Comparison of ENCODE assay signal across 1 cellular context in the genomic region with DNA sequence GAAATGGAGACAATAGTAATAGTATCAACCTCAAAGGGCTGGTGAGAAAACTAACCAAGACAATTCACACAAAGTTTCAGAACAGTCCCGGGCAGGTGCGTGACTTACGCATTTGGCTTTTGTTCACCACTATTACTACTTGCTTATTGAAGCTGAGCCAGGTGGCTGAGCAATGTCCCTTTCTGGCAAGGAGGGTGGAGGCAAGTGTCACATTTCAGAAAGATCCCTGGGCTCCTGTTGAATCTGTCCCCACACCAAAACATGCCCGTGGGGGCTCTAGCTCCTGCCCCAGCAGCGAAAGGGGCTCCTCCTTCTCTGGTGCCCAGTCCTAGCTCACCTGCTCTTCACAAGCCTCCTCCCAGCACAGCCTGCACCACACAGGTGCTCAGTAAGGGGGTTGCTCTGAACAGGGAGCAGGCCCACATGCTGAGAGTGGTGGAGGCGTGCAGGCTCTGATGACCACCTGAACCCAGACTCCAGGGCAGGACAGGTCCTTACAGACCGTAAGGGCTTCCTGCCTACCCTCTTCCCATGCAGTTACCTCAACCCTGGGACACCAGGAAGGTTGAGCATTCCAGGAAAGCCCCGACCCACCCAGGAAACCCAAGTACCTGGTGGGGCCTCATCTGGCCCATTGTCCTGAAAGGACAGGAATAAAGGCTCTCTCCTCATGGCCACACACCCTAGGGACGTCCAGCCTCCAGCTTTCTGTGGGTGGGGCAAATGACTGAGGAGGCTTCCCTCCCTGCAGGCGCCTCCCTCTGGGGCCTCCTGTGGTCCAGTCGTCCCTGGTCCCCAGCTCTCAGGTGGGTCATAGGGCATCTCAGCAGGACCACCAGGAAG.
TF ChIP-seq lines count a peak whose summit lies in the region.

No MANE protein-coding gene starts in this region.

TF ChIP-seq in GM12878, 131 proteins besides CTCF, POLR2A, EP300 and RAD21 (continued from another document and continues in another):
- TF ChIP-seq BCL11A (IDR thresholded peaks at IDR 0.05; ENCODE audit: low read depth, low read length), result 0 out of 2 replicates have a peak, but pooled peaks have one; percentile 23
- TF ChIP-seq TARDBP (IDR thresholded peaks at IDR 0.05; ENCODE audit: borderline replicate concordance), result no peak
- no peak for TF ChIP-seq CHD1 (IDR thresholded peaks at IDR 0.05; ENCODE audit: low read depth, low read length)
- no peak for TF ChIP-seq CBX3 (IDR thresholded peaks at IDR 0.05; ENCODE audit: borderline replicate concordance, low read depth)
- 0 out of 2 replicates have a peak, but pooled peaks have one; percentile 10 for TF ChIP-seq YY1 (IDR thresholded peaks at IDR 0.05; ENCODE audit: low read depth, low read length)
- TF ChIP-seq JUNB (IDR thresholded peaks at IDR 0.05), result no peak
- TF ChIP-seq HDAC6 (IDR thresholded peaks at IDR 0.05; ENCODE audit: unreplicated experiment), result no peak
- no peak for TF ChIP-seq WRNIP1 (IDR thresholded peaks at IDR 0.05; ENCODE audit: borderline replicate concordance, low read depth, low read length)
- TF ChIP-seq BHLHE40 (IDR thresholded peaks at IDR 0.05; ENCODE audit: borderline replicate concordance in 1 of 2, low read depth in 2 of 2, low read length in 1 of 2), result peak; percentile 66 to 71; a peak in 3 of 4 replicates
- TF ChIP-seq CBX5 (IDR thresholded peaks at IDR 0.05; ENCODE audit: low read depth), result no peak
- TF ChIP-seq ETV6 (conservative IDR thresholded peaks at IDR 0.05 in 1 of 2, IDR thresholded peaks at IDR 0.05 in 1 of 2; ENCODE audit: borderline replicate concordance in 1 of 2, low read depth in 1 of 2), result peak in 1 of 2 experiments; percentile 77; a peak in 2 of 4 replicates
- 0 out of 2 replicates have a peak, but pooled peaks have one; percentile 1 for TF ChIP-seq CBFB (IDR thresholded peaks at IDR 0.05; ENCODE audit: low read depth)
- TF ChIP-seq CHD2 (IDR thresholded peaks at IDR 0.05; ENCODE audit: borderline replicate concordance, low read depth, low read length), result 0 out of 2 replicates have a peak, but pooled peaks have one; percentile 47
- TF ChIP-seq, protein P1, sequence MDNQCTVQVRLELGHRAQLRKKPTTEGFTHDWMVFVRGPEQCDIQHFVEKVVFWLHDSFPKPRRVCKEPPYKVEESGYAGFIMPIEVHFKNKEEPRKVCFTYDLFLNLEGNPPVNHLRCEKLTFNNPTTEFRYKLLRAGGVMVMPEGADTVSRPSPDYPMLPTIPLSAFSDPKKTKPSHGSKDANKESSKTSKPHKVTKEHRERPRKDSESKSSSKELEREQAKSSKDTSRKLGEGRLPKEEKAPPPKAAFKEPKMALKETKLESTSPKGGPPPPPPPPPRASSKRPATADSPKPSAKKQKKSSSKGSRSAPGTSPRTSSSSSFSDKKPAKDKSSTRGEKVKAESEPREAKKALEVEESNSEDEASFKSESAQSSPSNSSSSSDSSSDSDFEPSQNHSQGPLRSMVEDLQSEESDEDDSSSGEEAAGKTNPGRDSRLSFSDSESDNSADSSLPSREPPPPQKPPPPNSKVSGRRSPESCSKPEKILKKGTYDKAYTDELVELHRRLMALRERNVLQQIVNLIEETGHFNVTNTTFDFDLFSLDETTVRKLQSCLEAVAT (IDR thresholded peaks at IDR 0.05), result peak; percentile 6; the same call in 1 of the 2 replicates
- no peak for TF ChIP-seq SREBF1 (IDR thresholded peaks at IDR 0.05; ENCODE audit: low read length)
- TF ChIP-seq ASH2L (IDR thresholded peaks at IDR 0.05; ENCODE audit: borderline replicate concordance, low read depth), result no peak
- no peak for TF ChIP-seq HDAC2 (IDR thresholded peaks at IDR 0.05)
- peak; percentile 36; the same call in 2 of the 3 replicates for TF ChIP-seq POU2F2 (IDR thresholded peaks at IDR 0.05; ENCODE audit: borderline replicate concordance, low read depth, low read length)
- TF ChIP-seq IKZF2 (IDR thresholded peaks at IDR 0.05), result peak in 1 of 2 experiments; percentile 55; a peak in 2 of 4 replicates
- TF ChIP-seq JUND (IDR thresholded peaks at IDR 0.05; ENCODE audit: low read depth, low read length), result 0 out of 2 replicates have a peak, but pooled peaks have one; percentile 8
- no peak for TF ChIP-seq NRF1 (conservative IDR thresholded peaks at IDR 0.05; ENCODE audit: low read depth, low read length)
- no peak for TF ChIP-seq NR2C2 (IDR thresholded peaks at IDR 0.05; ENCODE audit: borderline replicate concordance, control insufficient read depth, insufficient read length, low read depth)
- no peak for TF ChIP-seq BMI1 (IDR thresholded peaks at IDR 0.05; ENCODE audit: borderline replicate concordance)
- no peak for TF ChIP-seq SIN3A (IDR thresholded peaks at IDR 0.05; ENCODE audit: low read depth, low read length)
- peak; percentile 55 for TF ChIP-seq CREM (IDR thresholded peaks at IDR 0.05; ENCODE audit: low read depth)
- TF ChIP-seq, protein P2, sequence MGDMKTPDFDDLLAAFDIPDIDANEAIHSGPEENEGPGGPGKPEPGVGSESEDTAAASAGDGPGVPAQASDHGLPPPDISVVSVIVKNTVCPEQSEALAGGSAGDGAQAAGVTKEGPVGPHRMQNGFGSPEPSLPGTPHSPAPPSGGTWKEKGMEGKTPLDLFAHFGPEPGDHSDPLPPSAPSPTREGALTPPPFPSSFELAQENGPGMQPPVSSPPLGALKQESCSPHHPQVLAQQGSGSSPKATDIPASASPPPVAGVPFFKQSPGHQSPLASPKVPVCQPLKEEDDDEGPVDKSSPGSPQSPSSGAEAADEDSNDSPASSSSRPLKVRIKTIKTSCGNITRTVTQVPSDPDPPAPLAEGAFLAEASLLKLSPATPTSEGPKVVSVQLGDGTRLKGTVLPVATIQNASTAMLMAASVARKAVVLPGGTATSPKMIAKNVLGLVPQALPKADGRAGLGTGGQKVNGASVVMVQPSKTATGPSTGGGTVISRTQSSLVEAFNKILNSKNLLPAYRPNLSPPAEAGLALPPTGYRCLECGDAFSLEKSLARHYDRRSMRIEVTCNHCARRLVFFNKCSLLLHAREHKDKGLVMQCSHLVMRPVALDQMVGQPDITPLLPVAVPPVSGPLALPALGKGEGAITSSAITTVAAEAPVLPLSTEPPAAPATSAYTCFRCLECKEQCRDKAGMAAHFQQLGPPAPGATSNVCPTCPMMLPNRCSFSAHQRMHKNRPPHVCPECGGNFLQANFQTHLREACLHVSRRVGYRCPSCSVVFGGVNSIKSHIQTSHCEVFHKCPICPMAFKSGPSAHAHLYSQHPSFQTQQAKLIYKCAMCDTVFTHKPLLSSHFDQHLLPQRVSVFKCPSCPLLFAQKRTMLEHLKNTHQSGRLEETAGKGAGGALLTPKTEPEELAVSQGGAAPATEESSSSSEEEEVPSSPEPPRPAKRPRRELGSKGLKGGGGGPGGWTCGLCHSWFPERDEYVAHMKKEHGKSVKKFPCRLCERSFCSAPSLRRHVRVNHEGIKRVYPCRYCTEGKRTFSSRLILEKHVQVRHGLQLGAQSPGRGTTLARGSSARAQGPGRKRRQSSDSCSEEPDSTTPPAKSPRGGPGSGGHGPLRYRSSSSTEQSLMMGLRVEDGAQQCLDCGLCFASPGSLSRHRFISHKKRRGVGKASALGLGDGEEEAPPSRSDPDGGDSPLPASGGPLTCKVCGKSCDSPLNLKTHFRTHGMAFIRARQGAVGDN (IDR thresholded peaks at IDR 0.05), result peak; percentile 57
- no peak for TF ChIP-seq RELA (IDR thresholded peaks at IDR 0.05; ENCODE audit: borderline replicate concordance, partially characterized antibody)
- no peak for TF ChIP-seq FOXM1 (IDR thresholded peaks at IDR 0.05; ENCODE audit: low read depth, low read length)
- TF ChIP-seq TBL1XR1 (IDR thresholded peaks at IDR 0.05; ENCODE audit: low read depth, low read length), result 0 out of 2 replicates have a peak, but pooled peaks have one; percentile 57
- TF ChIP-seq, protein P3, sequence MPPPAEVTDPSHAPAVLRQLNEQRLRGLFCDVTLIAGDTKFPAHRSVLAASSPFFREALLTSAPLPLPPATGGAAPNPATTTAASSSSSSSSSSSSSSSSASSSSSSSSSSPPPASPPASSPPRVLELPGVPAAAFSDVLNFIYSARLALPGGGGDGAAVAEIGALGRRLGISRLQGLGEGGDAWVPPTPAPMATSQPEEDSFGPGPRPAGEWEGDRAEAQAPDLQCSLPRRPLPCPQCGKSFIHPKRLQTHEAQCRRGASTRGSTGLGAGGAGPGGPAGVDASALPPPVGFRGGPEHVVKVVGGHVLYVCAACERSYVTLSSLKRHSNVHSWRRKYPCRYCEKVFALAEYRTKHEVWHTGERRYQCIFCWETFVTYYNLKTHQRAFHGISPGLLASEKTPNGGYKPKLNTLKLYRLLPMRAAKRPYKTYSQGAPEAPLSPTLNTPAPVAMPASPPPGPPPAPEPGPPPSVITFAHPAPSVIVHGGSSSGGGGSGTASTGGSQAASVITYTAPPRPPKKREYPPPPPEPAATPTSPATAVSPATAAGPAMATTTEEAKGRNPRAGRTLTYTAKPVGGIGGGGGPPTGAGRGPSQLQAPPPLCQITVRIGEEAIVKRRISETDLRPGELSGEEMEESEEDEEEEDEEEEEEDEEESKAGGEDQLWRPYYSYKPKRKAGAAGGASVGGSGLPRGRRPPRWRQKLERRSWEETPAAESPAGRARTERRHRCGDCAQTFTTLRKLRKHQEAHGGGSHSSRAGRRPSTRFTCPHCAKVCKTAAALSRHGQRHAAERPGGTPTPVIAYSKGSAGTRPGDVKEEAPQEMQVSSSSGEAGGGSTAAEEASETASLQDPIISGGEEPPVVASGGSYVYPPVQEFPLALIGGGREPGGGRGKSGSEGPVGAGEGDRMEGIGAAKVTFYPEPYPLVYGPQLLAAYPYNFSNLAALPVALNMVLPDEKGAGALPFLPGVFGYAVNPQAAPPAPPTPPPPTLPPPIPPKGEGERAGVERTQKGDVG (CRISPR knock-in tag; IDR thresholded peaks at IDR 0.05), result no peak
- TF ChIP-seq, protein P4, sequence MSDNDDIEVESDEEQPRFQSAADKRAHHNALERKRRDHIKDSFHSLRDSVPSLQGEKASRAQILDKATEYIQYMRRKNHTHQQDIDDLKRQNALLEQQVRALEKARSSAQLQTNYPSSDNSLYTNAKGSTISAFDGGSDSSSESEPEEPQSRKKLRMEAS (IDR thresholded peaks at IDR 0.05; ENCODE audit: low read depth, low read length), result peak; percentile 46; the same call in 1 of the 2 replicates
- TF ChIP-seq ZNF24 (IDR thresholded peaks at IDR 0.05), result no peak
- no peak for TF ChIP-seq ZNF622 (IDR thresholded peaks at IDR 0.05)
- no peak for TF ChIP-seq MEF2B (IDR thresholded peaks at IDR 0.05; ENCODE audit: partially characterized antibody, poor library complexity, severe bottlenecking)
- TF ChIP-seq, protein P5, sequence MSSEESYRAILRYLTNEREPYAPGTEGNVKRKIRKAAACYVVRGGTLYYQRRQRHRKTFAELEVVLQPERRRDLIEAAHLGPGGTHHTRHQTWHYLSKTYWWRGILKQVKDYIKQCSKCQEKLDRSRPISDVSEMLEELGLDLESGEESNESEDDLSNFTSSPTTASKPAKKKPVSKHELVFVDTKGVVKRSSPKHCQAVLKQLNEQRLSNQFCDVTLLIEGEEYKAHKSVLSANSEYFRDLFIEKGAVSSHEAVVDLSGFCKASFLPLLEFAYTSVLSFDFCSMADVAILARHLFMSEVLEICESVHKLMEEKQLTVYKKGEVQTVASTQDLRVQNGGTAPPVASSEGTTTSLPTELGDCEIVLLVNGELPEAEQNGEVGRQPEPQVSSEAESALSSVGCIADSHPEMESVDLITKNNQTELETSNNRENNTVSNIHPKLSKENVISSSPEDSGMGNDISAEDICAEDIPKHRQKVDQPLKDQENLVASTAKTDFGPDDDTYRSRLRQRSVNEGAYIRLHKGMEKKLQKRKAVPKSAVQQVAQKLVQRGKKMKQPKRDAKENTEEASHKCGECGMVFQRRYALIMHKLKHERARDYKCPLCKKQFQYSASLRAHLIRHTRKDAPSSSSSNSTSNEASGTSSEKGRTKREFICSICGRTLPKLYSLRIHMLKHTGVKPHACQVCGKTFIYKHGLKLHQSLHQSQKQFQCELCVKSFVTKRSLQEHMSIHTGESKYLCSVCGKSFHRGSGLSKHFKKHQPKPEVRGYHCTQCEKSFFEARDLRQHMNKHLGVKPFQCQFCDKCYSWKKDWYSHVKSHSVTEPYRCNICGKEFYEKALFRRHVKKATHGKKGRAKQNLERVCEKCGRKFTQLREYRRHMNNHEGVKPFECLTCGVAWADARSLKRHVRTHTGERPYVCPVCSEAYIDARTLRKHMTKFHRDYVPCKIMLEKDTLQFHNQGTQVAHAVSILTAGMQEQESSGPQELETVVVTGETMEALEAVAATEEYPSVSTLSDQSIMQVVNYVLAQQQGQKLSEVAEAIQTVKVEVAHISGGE (CRISPR knock-in tag; IDR thresholded peaks at IDR 0.05), result no peak; the same call in 1 of the 2 replicates
- no peak for TF ChIP-seq ZSCAN29 (IDR thresholded peaks at IDR 0.05)
- no peak; the same call in 1 of the 2 replicates for TF ChIP-seq HDGF (IDR thresholded peaks at IDR 0.05)
- no peak for TF ChIP-seq CEBPB (IDR thresholded peaks at IDR 0.05; ENCODE audit: borderline replicate concordance in 1 of 2, low read depth in 2 of 2, low read length in 2 of 2)
- TF ChIP-seq, protein P6, sequence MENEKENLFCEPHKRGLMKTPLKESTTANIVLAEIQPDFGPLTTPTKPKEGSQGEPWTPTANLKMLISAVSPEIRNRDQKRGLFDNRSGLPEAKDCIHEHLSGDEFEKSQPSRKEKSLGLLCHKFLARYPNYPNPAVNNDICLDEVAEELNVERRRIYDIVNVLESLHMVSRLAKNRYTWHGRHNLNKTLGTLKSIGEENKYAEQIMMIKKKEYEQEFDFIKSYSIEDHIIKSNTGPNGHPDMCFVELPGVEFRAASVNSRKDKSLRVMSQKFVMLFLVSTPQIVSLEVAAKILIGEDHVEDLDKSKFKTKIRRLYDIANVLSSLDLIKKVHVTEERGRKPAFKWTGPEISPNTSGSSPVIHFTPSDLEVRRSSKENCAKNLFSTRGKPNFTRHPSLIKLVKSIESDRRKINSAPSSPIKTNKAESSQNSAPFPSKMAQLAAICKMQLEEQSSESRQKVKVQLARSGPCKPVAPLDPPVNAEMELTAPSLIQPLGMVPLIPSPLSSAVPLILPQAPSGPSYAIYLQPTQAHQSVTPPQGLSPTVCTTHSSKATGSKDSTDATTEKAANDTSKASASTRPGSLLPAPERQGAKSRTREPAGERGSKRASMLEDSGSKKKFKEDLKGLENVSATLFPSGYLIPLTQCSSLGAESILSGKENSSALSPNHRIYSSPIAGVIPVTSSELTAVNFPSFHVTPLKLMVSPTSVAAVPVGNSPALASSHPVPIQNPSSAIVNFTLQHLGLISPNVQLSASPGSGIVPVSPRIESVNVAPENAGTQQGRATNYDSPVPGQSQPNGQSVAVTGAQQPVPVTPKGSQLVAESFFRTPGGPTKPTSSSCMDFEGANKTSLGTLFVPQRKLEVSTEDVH (IDR thresholded peaks at IDR 0.05; ENCODE audit: low read depth, partially characterized antibody), result no peak
- no peak for TF ChIP-seq NR2C1 (IDR thresholded peaks at IDR 0.05)
- TF ChIP-seq EZH2 (IDR thresholded peaks at IDR 0.05; ENCODE audit: borderline replicate concordance, control insufficient read depth, low read depth, low read length), result no peak
- TF ChIP-seq, protein P7, sequence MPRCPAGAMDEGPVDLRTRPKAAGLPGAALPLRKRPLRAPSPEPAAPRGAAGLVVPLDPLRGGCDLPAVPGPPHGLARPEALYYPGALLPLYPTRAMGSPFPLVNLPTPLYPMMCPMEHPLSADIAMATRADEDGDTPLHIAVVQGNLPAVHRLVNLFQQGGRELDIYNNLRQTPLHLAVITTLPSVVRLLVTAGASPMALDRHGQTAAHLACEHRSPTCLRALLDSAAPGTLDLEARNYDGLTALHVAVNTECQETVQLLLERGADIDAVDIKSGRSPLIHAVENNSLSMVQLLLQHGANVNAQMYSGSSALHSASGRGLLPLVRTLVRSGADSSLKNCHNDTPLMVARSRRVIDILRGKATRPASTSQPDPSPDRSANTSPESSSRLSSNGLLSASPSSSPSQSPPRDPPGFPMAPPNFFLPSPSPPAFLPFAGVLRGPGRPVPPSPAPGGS (IDR thresholded peaks at IDR 0.05; ENCODE audit: borderline replicate concordance, insufficient read depth, low read depth, low read length, poor library complexity, severe bottlenecking), result peak; percentile 91
